Comparison of ENCODE assay signal across 8 cellular contexts in the genomic region with DNA sequence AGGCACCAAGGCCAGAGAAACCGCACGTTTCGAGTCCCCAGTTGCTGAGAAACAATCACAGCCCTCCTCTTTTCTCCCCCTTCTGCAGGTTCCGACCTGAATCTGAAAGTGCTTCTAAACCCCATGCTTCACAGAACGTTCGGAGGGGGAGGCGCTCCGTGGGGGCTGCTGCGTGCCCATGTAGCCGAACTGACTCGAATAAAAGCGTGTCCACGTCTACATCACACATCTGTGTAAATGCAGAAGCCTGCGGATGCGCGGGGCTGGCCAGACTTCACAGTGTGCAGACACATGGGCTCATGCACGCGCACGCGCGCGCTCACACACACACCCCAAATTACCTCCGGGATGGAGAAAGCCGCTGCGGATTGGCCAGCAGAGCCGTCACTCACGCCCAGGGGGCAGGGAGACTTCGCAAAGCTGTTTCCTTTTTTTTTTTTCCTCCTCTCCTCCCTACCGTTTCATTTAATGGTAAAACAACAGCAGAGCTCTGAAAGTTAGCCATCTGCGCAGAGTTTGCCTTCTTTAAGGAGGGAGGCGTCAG. TPM values are rescaled to one million over a fixed set of nuclear protein-coding genes. Genes with fewer than 3 reads are reported as not detected.
A peak's percentile ranks its signal among the peaks of the same experiment; 100 is the strongest.
DNase-seq lines count a peak whose midpoint lies in the region; ATAC-seq, FAIRE-seq and TF ChIP-seq lines count a peak whose summit lies in the region.

No MANE protein-coding gene starts in this region.

- peaks cover 0 to 2% (median 0%) of the 10 kb centered on the region in 5 experiments for H3K9me3 Mint-ChIP-seq in brain

- peak; percentile 68 for DNase-seq in 8988T
- peak; percentile 99 for DNase-seq in NCI-H2107 (lab: John Stamatoyannopoulos, UW)
- DNase-seq in iPS DF 19.7 (ENCODE audit: low read depth, low spot score), result peak; percentile 96
- peak; percentile 95 for DNase-seq in retinal pigment epithelial cell (ENCODE audit: low read depth)

- peak overlapping the region; percentile 73 to 98 (median 87) for H3K27ac Mint-ChIP-seq in brain

- FAIRE-seq in TTC549 (lab: Jason Lieb, UNC), result peak; percentile 63

- H3K4me3 Mint-ChIP-seq in brain, result peak overlapping the region; percentile 86 to 95 (median 90)

- TF ChIP-seq CTCF in brain (conservative IDR thresholded peaks at IDR 0.05) (no peak), retinal pigment epithelial cell (conservative IDR thresholded peaks at IDR 0.05; ENCODE audit: low read depth, low read length) (no peak)

- H3K36me3 Mint-ChIP-seq in brain, result no peaks in the 10 kb centered on the region

- H3K4me1 Mint-ChIP-seq in brain, result peaks cover 45% of the 10 kb centered on the region

- H3K27me3 Mint-ChIP-seq in brain, result peaks cover 15% of the 10 kb centered on the region

- peak overlapping the region; percentile 89 for H3K4me3 ChIP-seq in retinal pigment epithelial cell (ENCODE audit: low read length)

- ATAC-seq in GM18520 (IDR thresholded peaks at IDR 0.05; ENCODE audit: unreplicated experiment) (peak; percentile 79), HG03045 (IDR thresholded peaks at IDR 0.05; ENCODE audit: unreplicated experiment) (peak; percentile 65)

RNA-seq across cellular contexts. Expression of a gene that starts 2.3 kb away (rescaled TPM):
- 29.0 TPM for polyA plus RNA-seq in brain (ENCODE audit: insufficient read depth, low read depth, low replicate concordance)

Comparison
In these comparisons a context has a peak if more than half of its experiments do, and no peak if none do; other contexts are left out.
1. Peak in every context shown above with its lines: DNase-seq, ATAC-seq and H3K4me3 ChIP-seq.